In the genomic region with DNA sequence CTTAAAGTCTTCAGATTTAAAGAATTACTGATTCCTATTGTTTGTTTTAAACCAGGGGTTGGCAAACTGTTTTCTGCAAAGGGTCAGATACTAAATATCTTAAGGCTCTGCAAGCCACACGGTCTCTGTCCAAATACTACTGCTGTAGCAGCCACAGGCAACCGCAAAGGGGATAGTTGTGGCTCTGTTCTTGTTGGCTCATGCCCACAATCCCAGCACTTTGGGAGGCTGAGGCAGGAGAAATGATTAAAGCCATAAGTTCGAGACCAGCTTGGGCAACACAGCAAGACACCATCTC, we compare ENCODE assay signal across 14 cellular contexts. TPM values are rescaled to one million over a fixed set of nuclear protein-coding genes. Genes with fewer than 3 reads are reported as not detected.
DNase-seq lines count a peak whose midpoint lies in the region; ATAC-seq and TF ChIP-seq lines count a peak whose summit lies in the region.
"Had no signal": no experiment of that assay in that cellular context is flagged by ENCODE, and none has a peak within 500 bp of the region (broad histone marks: within the 10 kb centered on the region; RNA-seq: fewer than 3 reads in every experiment).

No MANE protein-coding gene starts in this region.

- no peaks in the 10 kb centered on the region for H3K9me2 ChIP-seq in PC-3 (replicated peaks; ENCODE audit: low read length)

- H3K27ac ChIP-seq in left ventricle myocardium inferior (replicated peaks) (peak overlapping the region; percentile 84), PC-3 (ENCODE audit: low read length) (no peak overlapping the region), tibial artery (peak overlapping the region; percentile 67 to 75)
- H3K27ac ChIP-seq: epithelial cell of prostate, HL-60, RWPE1 had no signal

- no peaks in the 10 kb centered on the region for H3K9me3 ChIP-seq in left ventricle myocardium inferior (replicated peaks)
- H3K9me3 ChIP-seq in PC-3 (ENCODE audit: low read length): no peaks in the 10 kb centered on the region
- no peaks in the 10 kb centered on the region for H3K9me3 ChIP-seq in tibial artery
- H3K9me3 ChIP-seq: breast epithelium, Caco-2 had no signal

- H3K4me3 ChIP-seq in left ventricle myocardium inferior (no peak overlapping the region), PC-3 (ENCODE audit: low read length) (no peak overlapping the region), tibial artery (no peak overlapping the region)
- H3K4me3 ChIP-seq: breast epithelium had no signal

- TF ChIP-seq CTCF in left ventricle myocardium inferior (IDR thresholded peaks at IDR 0.05; ENCODE audit: borderline replicate concordance) (no peak), PC-3 (conservative IDR thresholded peaks at IDR 0.05; ENCODE audit: low read depth, low read length) (no peak), tibial artery (IDR thresholded peaks at IDR 0.05) (no peak)

- ATAC-seq in left cardiac atrium (no peak), PC-3 (peak; percentile 27; the same call in 1 of the 2 replicates)

- intact Hi-C loops in left ventricle myocardium inferior (cut with micrococcal nuclease): no loop called here
- intact Hi-C loops in left cardiac atrium (cut with DNase I): no loop called here
- intact Hi-C loops in PC-3 (cut with micrococcal nuclease): no loop called here
- intact Hi-C loops in tibial artery (cut with DNase I; ENCODE audit: low total_unique reads): no loop called here

- H3K4me1 ChIP-seq in left ventricle myocardium inferior (peaks cover 100% of the 10 kb centered on the region), PC-3 (ENCODE audit: insufficient read depth, low read length) (no peaks in the 10 kb centered on the region), tibial artery (peaks cover 11 to 71% (median 59%) of the 10 kb centered on the region in 4 donors)

- H3K79me2 ChIP-seq in PC-3 (ENCODE audit: low read length): peaks cover 100% of the 10 kb centered on the region

- H3F3A ChIP-seq in PC-3 (ENCODE audit: low read length, unreplicated experiment): no peaks in the 10 kb centered on the region

- DNase-seq in left ventricle myocardium inferior (no peak), left cardiac atrium (no peak), PC-3 (no peak), fibroblast of peridontal ligament (ENCODE audit: extremely low read depth) (peak; percentile 73), tibial artery (no peak), mesenteric fat pad (ENCODE audit: low spot score) (no peak), cerebellar nuclear complex (lab: John Stamatoyannopoulos, UW) (no peak)
- DNase-seq in stimulated activated CD8-positive, alpha-beta memory T cell treated with anti-CD3 and anti-CD28 coated beads, Interleukin-4, amount 100 ng/mL, for 48 hours: no peak
- DNase-seq: activated CD8-positive, alpha-beta memory T cell treated with anti-CD3 and anti-CD28 coated beads, Interleukin-2, amount 50 U/mL, for 48 hours; Caco-2 had no signal

- CTCF ChIA-PET in PC-3 (lab: Charles Lee): no interaction called here

- no TSS peak for BruUV-seq in PC-3 (replicated peaks; lab: Mats Ljungman, UMichigan)

- H3K27me3 ChIP-seq in left ventricle myocardium inferior (ENCODE audit: low read depth) (no peaks in the 10 kb centered on the region), PC-3 (ENCODE audit: low read length) (no peaks in the 10 kb centered on the region), tibial artery (no peaks in the 10 kb centered on the region)
- H3K27me3 ChIP-seq: breast epithelium had no signal

- H3K4me2 ChIP-seq in PC-3 (ENCODE audit: low read length): no peak overlapping the region

- POLR2A ChIA-PET in PC-3 (lab: Charles Lee; ENCODE audit: unreplicated experiment): no interaction called here

- H3K36me3 ChIP-seq in left ventricle myocardium inferior (no peaks in the 10 kb centered on the region), PC-3 (ENCODE audit: low read depth, low read length) (peaks cover 9% of the 10 kb centered on the region; the same call in 1 of the 2 replicates), tibial artery (no peaks in the 10 kb centered on the region)
- H3K36me3 ChIP-seq: breast epithelium had no signal

- no peak overlapping the region for H2AFZ ChIP-seq in PC-3 (ENCODE audit: low read length)

- H4K20me1 ChIP-seq in PC-3 (ENCODE audit: low read length): peaks cover 83% of the 10 kb centered on the region

- H3K9ac ChIP-seq in PC-3 (ENCODE audit: low read length): no peak overlapping the region

RNA-seq across cellular contexts. Expression of a gene that starts 22.4 kb away (rescaled TPM):
- 54.8 TPM for total RNA-seq in left ventricle myocardium inferior
- 10 to 100 TPM; 44.7 to 52.7 TPM for total RNA-seq in left cardiac atrium
- 114 and 153 TPM in 2 replicates for total RNA-seq in PC-3 (2014; rRNA removed)
- 56.7 TPM for total RNA-seq in mesenteric fat pad

RNA-seq across cellular contexts. Expression of a gene that starts 41.5 kb away (rescaled TPM):
- total RNA-seq in left ventricle myocardium inferior (6.1 TPM), left cardiac atrium (1 to 10 TPM; 6.6 to 6.9 TPM), PC-3 (2014; rRNA removed) (255 and 280 TPM in 2 replicates), mesenteric fat pad (4.4 TPM)

RNA-seq across cellular contexts. Expression of a gene that starts 50.9 kb away (rescaled TPM):
- total RNA-seq in left ventricle myocardium inferior: 2.5 TPM
- total RNA-seq in left cardiac atrium: 1 to 10 TPM; 1.9 to 3.3 TPM
- total RNA-seq in PC-3 (2014; rRNA removed): 7.8 and 8.3 TPM in 2 replicates
- 3.0 TPM for total RNA-seq in mesenteric fat pad

RNA-seq across cellular contexts. Expression of a gene that starts 52.0 kb away (rescaled TPM):
- total RNA-seq in left ventricle myocardium inferior (590 TPM), left cardiac atrium (100 to 1,000 TPM; 503 to 537 TPM), PC-3 (2014; rRNA removed) (556 and 669 TPM in 2 replicates), mesenteric fat pad (186 TPM)

Comparison
In these comparisons a context has a peak if more than half of its experiments do, and no peak if none do; other contexts are left out.
1. RNA of a gene that starts 41.5 kb away (total RNA-seq): 255 to 280 TPM in PC-3; 6.6 to 6.9 TPM in left cardiac atrium, 6.1 TPM in left ventricle myocardium inferior (single experiment) and 4.4 TPM in mesenteric fat pad (single experiment); every median in the first group is over 10 times any median in the second.